Comparison of ENCODE assay signal across 18 cellular contexts in genomic region chr15:31294067-31294466, GRCh38.
"Had no signal": no experiment of that assay in that cellular context is flagged by ENCODE, and none has a peak within 500 bp of the region (broad histone marks: within the 10 kb centered on the region; RNA-seq: fewer than 3 reads in every experiment).

No MANE protein-coding gene starts in this region.

- H3K9me3 ChIP-seq: esophagus squamous epithelium, gastrocnemius medialis, prostate gland, thyroid gland had no signal

- H3K9me3 Mint-ChIP-seq: activated naive CD4-positive, alpha-beta T cell treated with anti-CD3 and anti-CD28 coated beads, Interleukin-2, amount 10 ng/mL, durations not matched to agents 7 days and 5 days; memory B cell; nephron progenitor cell; stimulated activated naive B cell treated with anti-CD40 and anti-IgM and Interleukin-4, amounts not matched to agents 10 μg/mL and 1 μg/mL and 100 μg/mL, for 72 hours; T-helper 1 cell treated with Interleukin-12 subunit alpha and Interleukin-12 subunit beta and Interleukin-4 antibody, amounts not matched to agents 30 μg/mL and 1 μg/mL, for 36 hours; WTC11 had no signal

- H3K27me3 ChIP-seq: gastrocnemius medialis, thyroid gland had no signal

- H3K27me3 Mint-ChIP-seq: activated CD4-positive, alpha-beta T cell treated with anti-CD3 and anti-CD28 coated beads for 36 hours; stimulated activated naive B cell treated with anti-CD40 and anti-IgM and Interleukin-4, amounts not matched to agents 10 μg/mL and 1 μg/mL and 100 μg/mL, for 72 hours had no signal

- H3K4me3 ChIP-seq: esophagus squamous epithelium, gastrocnemius medialis, prostate gland, thyroid gland had no signal

- H3K27ac Mint-ChIP-seq: activated CD4-positive, alpha-beta T cell treated with anti-CD3 and anti-CD28 coated beads for 36 hours; activated naive CD4-positive, alpha-beta T cell treated with anti-CD3 and anti-CD28 coated beads, Interleukin-2, amount 10 ng/mL, durations not matched to agents 7 days and 5 days; memory B cell; nephron progenitor cell; stimulated activated naive B cell treated with anti-CD40 and anti-IgM and Interleukin-4, amounts not matched to agents 10 μg/mL and 1 μg/mL and 100 μg/mL, for 72 hours; T-helper 1 cell treated with Interleukin-12 subunit alpha and Interleukin-12 subunit beta and Interleukin-4 antibody, amounts not matched to agents 30 μg/mL and 1 μg/mL, for 36 hours; WTC11 had no signal

- H3K36me3 ChIP-seq: esophagus squamous epithelium, gastrocnemius medialis, prostate gland, thyroid gland had no signal

- H3K4me3 Mint-ChIP-seq: activated CD4-positive, alpha-beta T cell treated with anti-CD3 and anti-CD28 coated beads for 36 hours; activated naive CD4-positive, alpha-beta T cell treated with anti-CD3 and anti-CD28 coated beads, Interleukin-2, amount 10 ng/mL, durations not matched to agents 7 days and 5 days; memory B cell; nephron progenitor cell; stimulated activated naive B cell treated with anti-CD40 and anti-IgM and Interleukin-4, amounts not matched to agents 10 μg/mL and 1 μg/mL and 100 μg/mL, for 72 hours; T-helper 1 cell treated with Interleukin-12 subunit alpha and Interleukin-12 subunit beta and Interleukin-4 antibody, amounts not matched to agents 30 μg/mL and 1 μg/mL, for 36 hours; WTC11 had no signal

- H3K27ac ChIP-seq: esophagus squamous epithelium, gastrocnemius medialis, prostate gland, thyroid gland had no signal

- H3K4me1 ChIP-seq: gastrocnemius medialis, prostate gland had no signal

- DNase-seq: activated CD4-positive, alpha-beta T cell treated with anti-CD3 and anti-CD28 coated beads for 36 hours; activated CD4-positive, alpha-beta T cell treated with anti-CD3 and anti-CD28 coated beads, Interleukin-2, amount 50 U/mL, for 4 hours; activated naive CD4-positive, alpha-beta T cell treated with anti-CD3 and anti-CD28 coated beads, Interleukin-2, amount 10 ng/mL, durations not matched to agents 7 days and 5 days; activated T-cell treated with anti-CD3 and anti-CD28 coated beads for 4 hours; amygdala; esophagus squamous epithelium; hypothalamus; nephron progenitor cell; stimulated activated CD4-positive, alpha-beta T cell treated with anti-CD3 and anti-CD28 coated beads, Interleukin-2, amount 100 ng/mL, for 48 hours; stimulated activated CD8-positive, alpha-beta memory T cell treated with anti-CD3 and anti-CD28 coated beads, Interleukin-4, amount 100 ng/mL, for 48 hours; stimulated activated naive B cell treated with anti-CD40 and anti-IgM and Interleukin-4, amounts not matched to agents 10 μg/mL and 1 μg/mL and 100 μg/mL, for 72 hours; T1000; thyroid gland had no signal

- H3K4me1 Mint-ChIP-seq: activated CD4-positive, alpha-beta T cell treated with anti-CD3 and anti-CD28 coated beads for 36 hours had no signal

- H3K36me3 Mint-ChIP-seq: stimulated activated naive B cell treated with anti-CD40 and anti-IgM and Interleukin-4, amounts not matched to agents 10 μg/mL and 1 μg/mL and 100 μg/mL, for 72 hours; WTC11 had no signal

- ATAC-seq: activated CD4-positive, alpha-beta T cell treated with anti-CD3 and anti-CD28 coated beads for 36 hours; gastrocnemius medialis; stimulated activated naive B cell treated with anti-CD40 and anti-IgM and Interleukin-4, amounts not matched to agents 10 μg/mL and 1 μg/mL and 100 μg/mL, for 72 hours; WTC11 had no signal
